8 cellular contexts compared by ENCODE assay signal in genomic region chr20:41047279-41047974, GRCh38. TPM values are rescaled to one million over a fixed set of nuclear protein-coding genes. Genes with fewer than 3 reads are reported as not detected.
A peak's percentile ranks its signal among the peaks of the same experiment; 100 is the strongest.
DNase-seq lines count a peak whose midpoint lies in the region; ATAC-seq and TF ChIP-seq lines count a peak whose summit lies in the region.
"Had no signal": no experiment of that assay in that cellular context is flagged by ENCODE, and none has a peak within 500 bp of the region (broad histone marks: within the 10 kb centered on the region; RNA-seq: fewer than 3 reads in every experiment).

No MANE protein-coding gene starts in this region.

- DNase-seq in H7: peak; percentile 40
- no peak for DNase-seq in Peyer's patch
- DNase-seq in fibroblast of villous mesenchyme (ENCODE audit: low read depth): no peak
- no peak for DNase-seq in stimulated activated naive CD8-positive, alpha-beta T cell treated with anti-CD3 and anti-CD28 coated beads, Interleukin-15, amount 100 ng/mL, for 72 hours
- DNase-seq in AG20443 (ENCODE audit: low spot score): no peak
- no peak for DNase-seq in NCI-H526 (lab: John Stamatoyannopoulos, UW)
- DNase-seq: activated CD4-positive, alpha-beta T cell treated with anti-CD3 and anti-CD28 coated beads for 48 hours had no signal

- peak; percentile 55 for ATAC-seq in stimulated activated naive CD8-positive, alpha-beta T cell treated with anti-CD3 and anti-CD28 coated beads, Interleukin-15, amount 100 ng/mL, for 72 hours
- no peak for ATAC-seq in HG03520 (IDR thresholded peaks at IDR 0.05; ENCODE audit: unreplicated experiment)

- peaks cover 0 to 67% (median 24%) of the 10 kb centered on the region in 4 donors for H3K4me1 ChIP-seq in Peyer's patch

- H3K4me3 ChIP-seq in H7 (ENCODE audit: insufficient read depth, low read depth, low read length) (no peak overlapping the region), Peyer's patch (peak overlapping the region in 2 of 4 donors; percentile 35 to 45), fibroblast of villous mesenchyme (ENCODE audit: low read depth, low read length) (peak overlapping the region; percentile 48)

- TF ChIP-seq CTCF in Peyer's patch (IDR thresholded peaks at IDR 0.05): no peak
- no peak for TF ChIP-seq CTCF in fibroblast of villous mesenchyme (IDR thresholded peaks at IDR 0.05; ENCODE audit: insufficient read depth, low read depth, low read length)

- H3K36me3 ChIP-seq in H7 (replicated peaks; ENCODE audit: control insufficient read depth, insufficient read depth, low read length) (no peaks in the 10 kb centered on the region; the same call in 1 of the 2 replicates), Peyer's patch (no peaks in the 10 kb centered on the region)

- peak overlapping the region in 1 of 2 donors; percentile 35 for H3K27ac Mint-ChIP-seq in stimulated activated naive CD8-positive, alpha-beta T cell treated with anti-CD3 and anti-CD28 coated beads, Interleukin-15, amount 100 ng/mL, for 72 hours

- H3K4me3 Mint-ChIP-seq in stimulated activated naive CD8-positive, alpha-beta T cell treated with anti-CD3 and anti-CD28 coated beads, Interleukin-15, amount 100 ng/mL, for 72 hours: peak overlapping the region; percentile 70 to 88

- H3K4me1 Mint-ChIP-seq in stimulated activated naive CD8-positive, alpha-beta T cell treated with anti-CD3 and anti-CD28 coated beads, Interleukin-15, amount 100 ng/mL, for 72 hours: peaks cover 86% of the 10 kb centered on the region

- H3K9me3 ChIP-seq in Peyer's patch: no peaks in the 10 kb centered on the region

- H3K9me3 Mint-ChIP-seq in stimulated activated naive CD8-positive, alpha-beta T cell treated with anti-CD3 and anti-CD28 coated beads, Interleukin-15, amount 100 ng/mL, for 72 hours: no peaks in the 10 kb centered on the region

- no peak for TF ChIP-seq POLR2A in Peyer's patch (IDR thresholded peaks at IDR 0.05)

- H3K27ac ChIP-seq in Peyer's patch: peak overlapping the region; percentile 21 to 72 (median 50)

- H3K27me3 ChIP-seq in H7 (ENCODE audit: control insufficient read depth, insufficient read depth, low read length) (no peaks in the 10 kb centered on the region), Peyer's patch (no peaks in the 10 kb centered on the region)

- H3K27me3 Mint-ChIP-seq in stimulated activated naive CD8-positive, alpha-beta T cell treated with anti-CD3 and anti-CD28 coated beads, Interleukin-15, amount 100 ng/mL, for 72 hours: no peaks in the 10 kb centered on the region

RNA-seq across cellular contexts. Expression of gene TOP1, which starts 18.8 kb away (rescaled TPM):
- 16.0 and 22.9 TPM in 2 replicates for total RNA-seq in H7 (2014; rRNA removed; shearing (Covaris generic))
- total RNA-seq in Peyer's patch (10 to 100 TPM; 34.4 to 72.6 (median 39.8) TPM), fibroblast of villous mesenchyme (10.3 and 19.9 TPM in 2 replicates)
